22 cellular contexts compared by ENCODE assay signal in the genomic region with DNA sequence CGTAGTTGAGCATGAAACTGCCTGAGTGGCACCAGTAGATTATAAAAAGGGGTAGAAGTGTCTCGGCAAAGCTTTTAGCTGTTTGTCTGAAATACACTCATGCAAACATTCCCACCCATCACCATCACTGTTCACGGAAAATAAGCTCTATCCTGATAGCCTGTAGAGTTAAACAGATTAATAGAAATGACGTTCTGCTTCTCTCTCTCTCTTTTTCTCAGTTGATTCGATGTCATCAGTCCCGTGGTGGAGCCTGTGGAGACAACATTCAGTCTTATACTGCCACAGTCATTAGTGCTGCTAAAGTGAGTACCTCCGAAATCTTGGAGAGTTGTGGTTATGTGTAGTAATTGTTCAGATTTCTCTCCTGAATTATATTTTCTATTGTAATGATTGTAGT.
DNase-seq lines count a peak whose midpoint lies in the region; TF ChIP-seq lines count a peak whose summit lies in the region.
"Had no signal": no experiment of that assay in that cellular context is flagged by ENCODE, and none has a peak within 500 bp of the region (broad histone marks: within the 10 kb centered on the region; RNA-seq: fewer than 3 reads in every experiment).

No MANE protein-coding gene starts in this region.

- peak overlapping the region; percentile 64 for H3K27ac ChIP-seq in ACC112 (ENCODE audit: low read depth, low read length)
- peak overlapping the region; percentile 17 to 74; a peak in 3 of 4 replicates for H3K27ac ChIP-seq in SK-N-SH (ENCODE audit: low read depth in 2 of 2, low read length in 1 of 2)
- H3K27ac ChIP-seq: BLaER1 treated with 17β-estradiol and CSF1 and Interleukin-3, amounts not matched to agents 10 nM and 100 nM; colonic mucosa; parathyroid adenoma had no signal

- TF ChIP-seq EP300 in SK-N-SH (IDR thresholded peaks at IDR 0.05; ENCODE audit: borderline replicate concordance in 1 of 2, low read depth in 1 of 2, low read length in 1 of 2), result no peak

- H3K4me2 ChIP-seq in SK-N-SH, result peak overlapping the region; percentile 15
- H3K4me2 ChIP-seq: BLaER1 treated with 17β-estradiol and CSF1 and Interleukin-3, amounts not matched to agents 10 nM and 100 nM had no signal

- no peak for TF ChIP-seq RAD21 in SK-N-SH (IDR thresholded peaks at IDR 0.05; ENCODE audit: low read length)

- 60% methylated on average over 7 of the region's 7 CpGs for WGBS in SK-N-SH (ENCODE audit: low lambda C conversion rate)

- CTCF ChIA-PET in SK-N-SH (lab: Yijun Ruan, JAX), result interaction anchor here (0.6 to 0.9 kb wide), 4 partner anchors 13 to 46 kb away, joined by 3 to 4 read pairs (median 3); no protein-coding TSS in a partner anchor
- CTCF ChIA-PET in activated CD4-positive, alpha-beta memory T cell treated with anti-CD3 and anti-CD28 coated beads, Interleukin-2, amount 10 ng/mL, durations not matched to agents 7 days and 5 days (lab: Charles Lee), result no interaction called here

- TF ChIP-seq CTCF in SK-N-SH (IDR thresholded peaks at IDR 0.05), result no peak
- no peak for TF ChIP-seq CTCF in fibroblast of mammary gland (conservative IDR thresholded peaks at IDR 0.05; ENCODE audit: control insufficient read depth, insufficient read depth, low read depth, low read length)
- TF ChIP-seq CTCF in endothelial cell (IDR thresholded peaks at IDR 0.05; ENCODE audit: unreplicated experiment), result no peak

- H3K4me3 ChIP-seq in ACC112 (ENCODE audit: low read depth, low read length), result no peak overlapping the region
- no peak overlapping the region for H3K4me3 ChIP-seq in SK-N-SH (ENCODE audit: low read depth in 2 of 2, low read length in 1 of 2)
- H3K4me3 ChIP-seq in fibroblast of mammary gland (ENCODE audit: control insufficient read depth, low read depth, low read length), result no peak overlapping the region
- H3K4me3 ChIP-seq: BLaER1 treated with 17β-estradiol and CSF1 and Interleukin-3, amounts not matched to agents 10 nM and 100 nM; colonic mucosa had no signal

- peaks cover 5% of the 10 kb centered on the region for H3K9me3 Mint-ChIP-seq in activated CD4-positive, alpha-beta memory T cell treated with anti-CD3 and anti-CD28 coated beads, Interleukin-2, amount 10 ng/mL, durations not matched to agents 7 days and 5 days
- H3K9me3 Mint-ChIP-seq in endothelial cell (ENCODE audit: unreplicated experiment), result no peaks in the 10 kb centered on the region

- H3K9ac ChIP-seq in SK-N-SH, result peak overlapping the region; percentile 19; the same call in 1 of the 2 replicates
- H3K9ac ChIP-seq: BLaER1 treated with 17β-estradiol and CSF1 and Interleukin-3, amounts not matched to agents 10 nM and 100 nM; parathyroid adenoma had no signal

- no peaks in the 10 kb centered on the region for H4K20me1 ChIP-seq in SK-N-SH (ENCODE audit: insufficient read depth)
- H4K20me1 ChIP-seq: BLaER1 treated with 17β-estradiol and CSF1 and Interleukin-3, amounts not matched to agents 10 nM and 100 nM had no signal

- H3K79me2 ChIP-seq in ACC112 (ENCODE audit: control insufficient read depth, insufficient read depth, low read length, unreplicated experiment) (no peaks in the 10 kb centered on the region), SK-N-SH (ENCODE audit: insufficient read depth) (no peaks in the 10 kb centered on the region)
- H3K79me2 ChIP-seq: parathyroid adenoma had no signal

- H3K4me1 ChIP-seq in ACC112 (ENCODE audit: control insufficient read depth, insufficient read depth, low read length, unreplicated experiment) (peaks cover 26% of the 10 kb centered on the region), SK-N-SH (ENCODE audit: control insufficient read depth in 1 of 2, insufficient read depth in 2 of 2, low read depth in 1 of 2, low read length in 1 of 2) (peaks cover 6 to 7% of the 10 kb centered on the region in 2 experiments; a peak in 3 of 4 replicates)
- H3K4me1 ChIP-seq: colonic mucosa, parathyroid adenoma had no signal

- no peaks in the 10 kb centered on the region for H3K4me1 Mint-ChIP-seq in activated CD4-positive, alpha-beta memory T cell treated with anti-CD3 and anti-CD28 coated beads, Interleukin-2, amount 10 ng/mL, durations not matched to agents 7 days and 5 days
- H3K4me1 Mint-ChIP-seq in endothelial cell (ENCODE audit: unreplicated experiment), result no peaks in the 10 kb centered on the region
- H3K4me1 Mint-ChIP-seq: activated CD4-positive, alpha-beta T cell treated with anti-CD3 and anti-CD28 coated beads for 36 hours had no signal

- 0 out of 2 replicates have a peak, but pooled peaks cover under 1% of the 10 kb centered on the region for H3K9me3 ChIP-seq in SK-N-SH
- H3K9me3 ChIP-seq: colonic mucosa had no signal

- H3K36me3 Mint-ChIP-seq in activated CD4-positive, alpha-beta memory T cell treated with anti-CD3 and anti-CD28 coated beads, Interleukin-2, amount 10 ng/mL, durations not matched to agents 7 days and 5 days (ENCODE audit: low read depth), result no peaks in the 10 kb centered on the region
- H3K36me3 Mint-ChIP-seq in endothelial cell (ENCODE audit: low read depth, unreplicated experiment), result peaks cover 3% of the 10 kb centered on the region

- H3K36me3 ChIP-seq in ACC112 (ENCODE audit: insufficient read depth, low read length), result no peaks in the 10 kb centered on the region
- no peaks in the 10 kb centered on the region for H3K36me3 ChIP-seq in SK-N-SH (replicated peaks in 1 of 2; ENCODE audit: control insufficient read depth in 1 of 2, insufficient read depth in 2 of 2, low read length in 1 of 2)
- H3K36me3 ChIP-seq: colonic mucosa had no signal

- no peak for DNase-seq in SK-N-SH
- peak; percentile 25 for DNase-seq in fibroblast of mammary gland (ENCODE audit: low read depth)
- DNase-seq in pons (ENCODE audit: low spot score), result peak; percentile 36
- DNase-seq in NCI-H1417 treated with DMSO at 0.1 percent for 48 hours (lab: John Stamatoyannopoulos, UW), result no peak
- no peak for DNase-seq in mucosa of gallbladder (ENCODE audit: low spot score)
- DNase-seq in activated CD4-positive, alpha-beta memory T cell treated with anti-CD3 and anti-CD28 coated beads, Interleukin-2, amount 10 ng/mL, durations not matched to agents 7 days and 5 days, result no peak
- DNase-seq in endothelial cell (ENCODE audit: low spot score), result no peak
- DNase-seq: activated CD4-positive, alpha-beta T cell treated with anti-CD3 and anti-CD28 coated beads for 36 hours; activated CD8-positive, alpha-beta memory T cell treated with anti-CD3 and anti-CD28 coated beads, Interleukin-2, amount 50 U/mL, for 4 hours; activated gamma-delta T cell treated with Interleukin-2 at 50 U/mL for 16 hours; anterior cingulate cortex; colonic mucosa; DMS153; naive B cell; NCI-H1105 treated with DMSO at 0.1 percent for 48 hours; NCI-H2171 treated with DMSO at 0.1 percent for 48 hours; NCI-H774; small intestine; stimulated activated CD4-positive, alpha-beta T cell treated with anti-CD3 and anti-CD28 coated beads, Interleukin-4, amount 100 ng/mL, for 4 hours had no signal

- H3K27ac Mint-ChIP-seq in activated CD4-positive, alpha-beta memory T cell treated with anti-CD3 and anti-CD28 coated beads, Interleukin-2, amount 10 ng/mL, durations not matched to agents 7 days and 5 days, result no peak overlapping the region
- H3K27ac Mint-ChIP-seq in endothelial cell (ENCODE audit: unreplicated experiment), result no peak overlapping the region
- H3K27ac Mint-ChIP-seq: activated CD4-positive, alpha-beta T cell treated with anti-CD3 and anti-CD28 coated beads for 36 hours had no signal

- no peaks in the 10 kb centered on the region for H3K27me3 Mint-ChIP-seq in activated CD4-positive, alpha-beta memory T cell treated with anti-CD3 and anti-CD28 coated beads, Interleukin-2, amount 10 ng/mL, durations not matched to agents 7 days and 5 days
- H3K27me3 Mint-ChIP-seq in endothelial cell (ENCODE audit: unreplicated experiment), result no peaks in the 10 kb centered on the region
- H3K27me3 Mint-ChIP-seq: activated CD4-positive, alpha-beta T cell treated with anti-CD3 and anti-CD28 coated beads for 36 hours; naive B cell had no signal

- H3K9me2 ChIP-seq in SK-N-SH, result no peaks in the 10 kb centered on the region

- H2AFZ ChIP-seq in ACC112 (ENCODE audit: low read length, unreplicated experiment), result no peak overlapping the region
- H2AFZ ChIP-seq in SK-N-SH (ENCODE audit: low read depth), result peak overlapping the region; percentile 19
- H2AFZ ChIP-seq: parathyroid adenoma had no signal

- H3K4me3 Mint-ChIP-seq in activated CD4-positive, alpha-beta memory T cell treated with anti-CD3 and anti-CD28 coated beads, Interleukin-2, amount 10 ng/mL, durations not matched to agents 7 days and 5 days, result no peak overlapping the region
- H3K4me3 Mint-ChIP-seq in endothelial cell (ENCODE audit: unreplicated experiment), result no peak overlapping the region
- H3K4me3 Mint-ChIP-seq: activated CD4-positive, alpha-beta T cell treated with anti-CD3 and anti-CD28 coated beads for 36 hours; naive B cell had no signal

- peaks cover 22% of the 10 kb centered on the region for H3F3A ChIP-seq in SK-N-SH (replicated peaks; ENCODE audit: insufficient read depth)

- POLR2A ChIA-PET in SK-N-SH (lab: Yijun Ruan, JAX), result no interaction called here
- POLR2A ChIA-PET in activated CD4-positive, alpha-beta memory T cell treated with anti-CD3 and anti-CD28 coated beads, Interleukin-2, amount 10 ng/mL, durations not matched to agents 7 days and 5 days (lab: Charles Lee), result no interaction called here

- H3K27me3 ChIP-seq in ACC112 (ENCODE audit: insufficient read depth, low read length) (no peaks in the 10 kb centered on the region), SK-N-SH (ENCODE audit: insufficient read depth) (no peaks in the 10 kb centered on the region)
- H3K27me3 ChIP-seq: BLaER1 treated with 17β-estradiol and CSF1 and Interleukin-3, amounts not matched to agents 10 nM and 100 nM; colonic mucosa had no signal

TF ChIP-seq in SK-N-SH, 30 proteins besides CTCF, POLR2A, EP300 and RAD21 (continues in another document):
- TF ChIP-seq YY1 (IDR thresholded peaks at IDR 0.05; ENCODE audit: low read depth) (no peak), NFIC (IDR thresholded peaks at IDR 0.05; ENCODE audit: borderline replicate concordance) (no peak), NRF1 (IDR thresholded peaks at IDR 0.05; ENCODE audit: low read depth, low read length) (no peak), POLR2AphosphoS5 (IDR thresholded peaks at IDR 0.05; ENCODE audit: low read depth, low read length) (no peak), RCOR1 (IDR thresholded peaks at IDR 0.05; ENCODE audit: low read length) (no peak), TAF1 (IDR thresholded peaks at IDR 0.05; ENCODE audit: borderline replicate concordance, low read depth, low read length) (no peak), FOSL2 (IDR thresholded peaks at IDR 0.05; ENCODE audit: borderline replicate concordance, low read depth) (no peak), FOXM1 (IDR thresholded peaks at IDR 0.05; ENCODE audit: low read depth) (no peak)
- TF ChIP-seq, protein P1, sequence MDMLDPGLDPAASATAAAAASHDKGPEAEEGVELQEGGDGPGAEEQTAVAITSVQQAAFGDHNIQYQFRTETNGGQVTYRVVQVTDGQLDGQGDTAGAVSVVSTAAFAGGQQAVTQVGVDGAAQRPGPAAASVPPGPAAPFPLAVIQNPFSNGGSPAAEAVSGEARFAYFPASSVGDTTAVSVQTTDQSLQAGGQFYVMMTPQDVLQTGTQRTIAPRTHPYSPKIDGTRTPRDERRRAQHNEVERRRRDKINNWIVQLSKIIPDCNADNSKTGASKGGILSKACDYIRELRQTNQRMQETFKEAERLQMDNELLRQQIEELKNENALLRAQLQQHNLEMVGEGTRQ (IDR thresholded peaks at IDR 0.05; ENCODE audit: borderline replicate concordance, low read depth, low read length), result no peak

Comparison
In these comparisons a context has a peak if more than half of its experiments do, and no peak if none do; other contexts are left out.
1. DNase-seq: peak in fibroblast of mammary gland (single experiment) and pons (single experiment); none in SK-N-SH (single experiment), NCI-H1417 treated with DMSO at 0.1 percent for 48 hours (single experiment), mucosa of gallbladder (single experiment), activated CD4-positive, alpha-beta memory T cell treated with anti-CD3 and anti-CD28 coated beads, Interleukin-2, amount 10 ng/mL, durations not matched to agents 7 days and 5 days (single experiment) and endothelial cell (single experiment).